In the genomic region with DNA sequence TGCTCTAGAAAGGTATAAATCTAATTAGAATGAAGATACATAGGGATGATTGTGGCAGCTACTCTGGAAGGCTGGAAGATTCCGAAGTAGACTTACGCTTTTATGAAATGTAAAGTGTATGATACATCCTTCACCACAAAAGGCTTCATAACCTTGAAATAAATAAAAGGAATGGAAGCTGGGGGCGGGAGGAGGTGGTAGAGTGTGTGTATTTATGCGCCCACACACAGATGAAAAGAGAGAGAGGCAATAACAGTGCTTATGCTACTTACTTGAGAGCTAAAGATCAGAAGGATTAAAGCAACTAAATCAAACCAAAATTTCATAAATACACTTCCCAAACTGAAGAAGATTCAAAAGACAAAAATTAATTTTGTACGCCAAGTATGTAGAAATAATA, we compare ENCODE assay signal across 1 cellular context.
TF ChIP-seq lines count a peak whose summit lies in the region.

No MANE protein-coding gene starts in this region.

TF ChIP-seq in IMR-90, 13 proteins besides CTCF, POLR2A, EP300 and RAD21:
- TF ChIP-seq, protein P1, sequence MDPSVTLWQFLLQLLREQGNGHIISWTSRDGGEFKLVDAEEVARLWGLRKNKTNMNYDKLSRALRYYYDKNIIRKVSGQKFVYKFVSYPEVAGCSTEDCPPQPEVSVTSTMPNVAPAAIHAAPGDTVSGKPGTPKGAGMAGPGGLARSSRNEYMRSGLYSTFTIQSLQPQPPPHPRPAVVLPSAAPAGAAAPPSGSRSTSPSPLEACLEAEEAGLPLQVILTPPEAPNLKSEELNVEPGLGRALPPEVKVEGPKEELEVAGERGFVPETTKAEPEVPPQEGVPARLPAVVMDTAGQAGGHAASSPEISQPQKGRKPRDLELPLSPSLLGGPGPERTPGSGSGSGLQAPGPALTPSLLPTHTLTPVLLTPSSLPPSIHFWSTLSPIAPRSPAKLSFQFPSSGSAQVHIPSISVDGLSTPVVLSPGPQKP (IDR thresholded peaks at IDR 0.05; ENCODE audit: borderline replicate concordance, low read depth, low read length): no peak
- TF ChIP-seq RCOR1 (IDR thresholded peaks at IDR 0.05; ENCODE audit: insufficient replicate concordance, low read length) (no peak), CEBPB (IDR thresholded peaks at IDR 0.05; ENCODE audit: low read depth, low read length) (no peak), CHD1 (IDR thresholded peaks at IDR 0.05; ENCODE audit: low read depth, low read length) (no peak), RFX5 (IDR thresholded peaks at IDR 0.05; ENCODE audit: low read depth, low read length) (no peak), MAFK (IDR thresholded peaks at IDR 0.05; ENCODE audit: low read depth, low read length) (no peak), NFE2L2 (IDR thresholded peaks at IDR 0.05; ENCODE audit: low read depth, low read length) (no peak), MXI1 (IDR thresholded peaks at IDR 0.05; ENCODE audit: borderline replicate concordance, low read depth, low read length) (no peak), FOS (IDR thresholded peaks at IDR 0.05; ENCODE audit: low read depth, low read length) (no peak), SMC3 (IDR thresholded peaks at IDR 0.05; ENCODE audit: low read depth, low read length) (no peak)
TF ChIP-seq in IMR-90: peak in this region for 0.
